ENCODE assay signal across 21 cellular contexts in genomic region chr13:41267106-41267505, GRCh38.
"Had no signal": no experiment of that assay in that cellular context is flagged by ENCODE, and none has a peak within 500 bp of the region (broad histone marks: within the 10 kb centered on the region; RNA-seq: fewer than 3 reads in every experiment).

No MANE protein-coding gene starts in this region.

- H3K4me3 ChIP-seq: hepatocyte, left ventricle myocardium inferior, right atrium auricular region, skin epidermis, tibial nerve, vagina had no signal

- H3K4me1 Mint-ChIP-seq: nephron had no signal

- H3K27me3 ChIP-seq: brain microvascular endothelial cell, hepatocyte, right atrium auricular region, tibial nerve, vagina had no signal

- H3K27ac Mint-ChIP-seq: activated B cell treated with CpG ODN at 0.5 μM for 24 hours; nephron; progenitor cell of endocrine pancreas; T-helper 2 cell treated with Interferon-gamma antibody and Interleukin-4, amounts not matched to agents 5 μg/mL and 100 μg/mL, for 36 hours had no signal

- H3K27me3 Mint-ChIP-seq: activated B cell treated with CpG ODN at 0.5 μM for 24 hours, progenitor cell of endocrine pancreas had no signal

- H3K9me3 ChIP-seq: vagina had no signal

- DNase-seq: activated B cell treated with CpG ODN at 0.5 μM for 24 hours; activated CD4-positive, alpha-beta T cell treated with anti-CD3 and anti-CD28 coated beads for 48 hours; activated naive CD4-positive, alpha-beta T cell treated with Interleukin-2 at 50 U/mL for 16 hours; brain microvascular endothelial cell; dermis blood vessel endothelial cell; erythroblast; left ventricle myocardium inferior; mesenchymal stem cell; occipital lobe; stimulated activated CD4-positive, alpha-beta T cell treated with anti-CD3 and anti-CD28 coated beads, Interleukin-15, amount 100 ng/mL, for 24 hours; stimulated activated CD4-positive, alpha-beta T cell treated with anti-CD3 and anti-CD28 coated beads, Interleukin-4, amount 100 ng/mL, for 24 hours; stimulated activated naive CD4-positive, alpha-beta T cell treated with Interleukin-2 at 50 U/mL for 16 hours; substantia nigra had no signal

- H3K27ac ChIP-seq: brain microvascular endothelial cell, hepatocyte, left ventricle myocardium inferior, right atrium auricular region, skin epidermis, tibial nerve, vagina had no signal

- H3K4me3 Mint-ChIP-seq: activated B cell treated with CpG ODN at 0.5 μM for 24 hours; nephron; T-helper 2 cell treated with Interferon-gamma antibody and Interleukin-4, amounts not matched to agents 5 μg/mL and 100 μg/mL, for 36 hours had no signal
